ENCODE assay signal across 9 cellular contexts in the genomic region with DNA sequence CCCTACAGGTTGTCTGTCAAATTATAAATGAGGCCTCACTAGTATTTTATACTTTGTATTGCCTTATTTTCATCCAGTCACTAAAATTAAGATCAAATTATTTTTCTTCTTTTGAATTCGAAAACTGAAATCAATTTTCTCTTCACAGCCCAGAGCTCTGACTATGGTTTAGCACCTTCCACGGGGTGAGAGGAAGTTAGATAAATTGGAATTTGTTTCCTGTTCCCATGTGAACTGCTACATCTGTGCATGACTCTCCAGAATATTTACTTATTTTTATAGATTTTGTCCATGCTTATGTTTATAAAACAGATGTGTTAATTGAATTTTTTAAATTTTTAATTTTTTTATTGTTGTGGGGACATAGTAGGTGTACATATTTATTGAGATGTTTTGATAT.
"Had no signal": no experiment of that assay in that cellular context is flagged by ENCODE, and none has a peak within 500 bp of the region (broad histone marks: within the 10 kb centered on the region; RNA-seq: fewer than 3 reads in every experiment).

No MANE protein-coding gene starts in this region.

- H3K9me3 ChIP-seq: HAP-1 had no signal

- DNase-seq: GM23248, GOT3, H7, KBM-7 had no signal

- H3K27me3 Mint-ChIP-seq: IgD-negative memory B cell had no signal

- H3K27ac Mint-ChIP-seq: IgD-negative memory B cell had no signal

- H3K36me3 Mint-ChIP-seq: IgD-negative memory B cell had no signal

- ATAC-seq: HepG2 had no signal

- H3K4me3 Mint-ChIP-seq: IgD-negative memory B cell had no signal

- H3K4me1 ChIP-seq: HAP-1 had no signal

- H3K9ac ChIP-seq: GM23248, KMS-11 had no signal

- FAIRE-seq: HepG2 had no signal

- H3K27ac ChIP-seq: GM23248, HL-60, KMS-11 had no signal

- H3K4me3 ChIP-seq: GM23248, HAP-1 had no signal

- H3K36me3 ChIP-seq: HAP-1 had no signal
